In genomic region chr1:248926401-248927182, GRCh38 we compare ENCODE assay signal across 15 cellular contexts. TPM values are rescaled to one million over a fixed set of nuclear protein-coding genes. Genes with fewer than 3 reads are reported as not detected.
DNase-seq lines count a peak whose midpoint lies in the region; ATAC-seq, FAIRE-seq and TF ChIP-seq lines count a peak whose summit lies in the region.
"Had no signal": no experiment of that assay in that cellular context is flagged by ENCODE, and none has a peak within 500 bp of the region (broad histone marks: within the 10 kb centered on the region; RNA-seq: fewer than 3 reads in every experiment).

No MANE protein-coding gene starts in this region.

- in situ Hi-C loops in IMR-90 (cut with MboI; ENCODE audit: low sequenced_read_pairs): no loop called here

- DNase-seq in CMK (ENCODE audit: low read depth) (peak; percentile 14), IMR-90 (peak; percentile 73), astrocyte (ENCODE audit: low read depth) (peak; percentile 68), kidney tubule cell (ENCODE audit: low spot score) (peak; percentile 61), WTC11 (ENCODE audit: low spot score) (no peak), hepatocyte (ENCODE audit: low spot score) (no peak)
- DNase-seq: body of pancreas, DMS153, esophagus squamous epithelium, NCI-H2029 treated with DMSO at 0.1 percent for 48 hours, psoas muscle, T-helper 17 cell had no signal

- H3K36me3 Mint-ChIP-seq in astrocyte (ENCODE audit: low read depth, unreplicated experiment) (peaks cover 7% of the 10 kb centered on the region), WTC11 (no peaks in the 10 kb centered on the region)

- intact Hi-C loops in IMR-90 (cut with micrococcal nuclease): no loop called here

- no peak overlapping the region for H2AK9ac ChIP-seq in IMR-90 (replicated peaks; ENCODE audit: low read depth, low read length, poor library complexity)

- H3K9ac ChIP-seq in IMR-90 (ENCODE audit: low read depth, low read length): no peak overlapping the region
- H3K9ac ChIP-seq in astrocyte (ENCODE audit: low read length): peak overlapping the region; percentile 2

- H3K4me2 ChIP-seq in IMR-90 (ENCODE audit: low read depth, low read length) (peak overlapping the region; percentile 45), astrocyte (ENCODE audit: low read length) (peak overlapping the region; percentile 57), hepatocyte (no peak overlapping the region)

- H3K4me1 ChIP-seq in IMR-90 (ENCODE audit: control insufficient read depth, insufficient read depth, low read length) (peaks cover 8% of the 10 kb centered on the region), astrocyte (ENCODE audit: insufficient read depth, low read length) (peaks cover 18% of the 10 kb centered on the region), hepatocyte (ENCODE audit: insufficient read depth) (no peaks in the 10 kb centered on the region)

- no peaks in the 10 kb centered on the region; a peak in 2 of 4 replicates for H3K79me1 ChIP-seq in IMR-90 (ENCODE audit: low read depth in 1 of 2, low read length in 2 of 2)

- H3K27ac ChIP-seq in IMR-90 (ENCODE audit: insufficient read depth, low read length) (no peak overlapping the region), astrocyte (ENCODE audit: low read depth, low read length) (peak overlapping the region; percentile 55), hepatocyte (no peak overlapping the region)
- H3K27ac ChIP-seq: body of pancreas, esophagus squamous epithelium, psoas muscle, tibial nerve had no signal

- H3K4me3 ChIP-seq in IMR-90 (ENCODE audit: insufficient read depth, low read depth, low read length) (no peak overlapping the region), astrocyte (ENCODE audit: insufficient read depth, low read depth, low read length) (no peak overlapping the region), hepatocyte (no peak overlapping the region)
- H3K4me3 ChIP-seq: body of pancreas, esophagus squamous epithelium, psoas muscle, tibial nerve had no signal

- peak overlapping the region; percentile 82 for H3K27ac Mint-ChIP-seq in astrocyte (ENCODE audit: unreplicated experiment)
- no peak overlapping the region for H3K27ac Mint-ChIP-seq in WTC11
- H3K27ac Mint-ChIP-seq: T-helper 17 cell had no signal

- H2AFZ ChIP-seq in IMR-90 (replicated peaks; ENCODE audit: low read length, poor library complexity) (no peak overlapping the region), astrocyte (ENCODE audit: low read depth, low read length) (no peak overlapping the region), hepatocyte (no peak overlapping the region)

- H4K5ac ChIP-seq in IMR-90 (ENCODE audit: low read depth, low read length): no peak overlapping the region

- dilution Hi-C loops in IMR-90 (cut with HindIII; ENCODE audit: low sequenced_read_pairs, unreplicated experiment): no loop called here

- H4K8ac ChIP-seq in IMR-90 (ENCODE audit: low read depth in 2 of 2, low read length in 2 of 2): no peak overlapping the region

- no peak overlapping the region for H2BK15ac ChIP-seq in IMR-90 (ENCODE audit: low read depth, low read length)

- peaks cover 3% of the 10 kb centered on the region; the same call in 1 of the 2 replicates for H3K9me1 ChIP-seq in IMR-90 (ENCODE audit: insufficient read depth, low read length)

- CTCF ChIA-PET in IMR-90 (lab: Yijun Ruan, JAX): interaction anchor here (1.5 kb wide), 1 partner anchor 21 kb away, joined by 3 read pairs; the partner anchor contains the start of gene PGBD2
- CTCF ChIA-PET in WTC11 (lab: Charles Lee): interaction anchor here (1.2 to 1.3 kb wide), 2 partner anchors 20 to 85 kb away, joined by 4 to 5 read pairs; no protein-coding TSS in a partner anchor

- no TSS peak for BruUV-seq in IMR-90 (replicated peaks; lab: Mats Ljungman, UMichigan)

- H3K56ac ChIP-seq in IMR-90 (ENCODE audit: extremely low read depth, insufficient read depth, low read length): no peak overlapping the region

- H3K27me3 ChIP-seq in IMR-90 (ENCODE audit: control insufficient read depth, insufficient read depth, low read length) (no peaks in the 10 kb centered on the region), astrocyte (ENCODE audit: insufficient read depth, low read length) (no peaks in the 10 kb centered on the region), hepatocyte (no peaks in the 10 kb centered on the region)
- H3K27me3 ChIP-seq: body of pancreas, esophagus squamous epithelium, tibial nerve had no signal

- WGBS in IMR-90 (ENCODE audit: extremely low coverage in 2 of 2, insufficient read length in 1 of 2), 2 experiments: no CpG with 5 or more reads among the region's 7 CpGs
- WGBS in hepatocyte (ENCODE audit: low lambda C conversion rate, missing lambda C conversion rate): 77% methylated on average over 7 of the region's 7 CpGs

- no peak overlapping the region; the same call in 1 of the 2 replicates for H3K18ac ChIP-seq in IMR-90 (ENCODE audit: low read depth, low read length)

- no peak overlapping the region for H3K4ac ChIP-seq in IMR-90 (ENCODE audit: low read depth, low read length)

- H3K36me3 ChIP-seq in IMR-90 (ENCODE audit: control insufficient read depth, insufficient read depth, low read length) (peaks cover 2% of the 10 kb centered on the region; the same call in 1 of the 2 replicates), astrocyte (ENCODE audit: insufficient read depth, low read length) (no peaks in the 10 kb centered on the region), hepatocyte (replicated peaks; ENCODE audit: insufficient read depth, low read depth) (no peaks in the 10 kb centered on the region)
- H3K36me3 ChIP-seq: tibial nerve had no signal

- TF ChIP-seq POLR2A in IMR-90 (IDR thresholded peaks at IDR 0.05; ENCODE audit: low read depth, low read length): no peak

- H4K91ac ChIP-seq in IMR-90 (ENCODE audit: insufficient read depth, low read depth, low read length): no peak overlapping the region

- FAIRE-seq in astrocyte (lab: Jason Lieb, UNC): no peak

- H2BK20ac ChIP-seq in IMR-90 (ENCODE audit: low read depth, low read length): 0 out of 2 replicates have a peak overlapping the region, but pooled peaks have one; percentile 1

- peak; percentile 48 for ATAC-seq in IMR-90 (ENCODE audit: low read depth)
- ATAC-seq in GM19455 (IDR thresholded peaks at IDR 0.05; ENCODE audit: unreplicated experiment): no peak
- no peak for ATAC-seq in GM21423 (IDR thresholded peaks at IDR 0.05; ENCODE audit: unreplicated experiment)
- ATAC-seq in WTC11: no peak
- ATAC-seq: body of pancreas, psoas muscle, T-helper 17 cell had no signal

- peaks cover 60% of the 10 kb centered on the region for H3K4me1 Mint-ChIP-seq in astrocyte (ENCODE audit: low read depth, unreplicated experiment)
- peaks cover 11% of the 10 kb centered on the region for H3K4me1 Mint-ChIP-seq in WTC11

- H2BK120ac ChIP-seq in IMR-90 (ENCODE audit: low read depth, low read length): peak overlapping the region; percentile 6

- no peak for TF ChIP-seq RAD21 in IMR-90 (IDR thresholded peaks at IDR 0.05; ENCODE audit: low read length)

- no peak for TF ChIP-seq CTCF in IMR-90 (conservative IDR thresholded peaks at IDR 0.05; ENCODE audit: low read depth, low read length)
- TF ChIP-seq CTCF in astrocyte (IDR thresholded peaks at IDR 0.05; ENCODE audit: insufficient read depth, low read depth, low read length): no peak
- TF ChIP-seq CTCF in WTC11 (IDR thresholded peaks at IDR 0.05): no peak
- TF ChIP-seq CTCF in hepatocyte (IDR thresholded peaks at IDR 0.05; ENCODE audit: poor library complexity): no peak

- H3K9me2 ChIP-seq in hepatocyte (replicated peaks; ENCODE audit: insufficient read depth): no peaks in the 10 kb centered on the region

- H3K9me3 ChIP-seq in IMR-90 (ENCODE audit: control insufficient read depth, insufficient read depth, low read length): no peaks in the 10 kb centered on the region
- no peaks in the 10 kb centered on the region for H3K9me3 ChIP-seq in astrocyte (ENCODE audit: insufficient read depth, low read depth, low read length)
- H3K9me3 ChIP-seq in hepatocyte (ENCODE audit: low read depth): no peaks in the 10 kb centered on the region
- H3K9me3 ChIP-seq: body of pancreas, esophagus squamous epithelium, psoas muscle, tibial nerve had no signal

- H3K14ac ChIP-seq in IMR-90 (replicated peaks; ENCODE audit: low read depth, low read length): no peak overlapping the region

- peaks cover 2% of the 10 kb centered on the region for H3K9me3 Mint-ChIP-seq in astrocyte (ENCODE audit: unreplicated experiment)
- H3K9me3 Mint-ChIP-seq in WTC11: no peaks in the 10 kb centered on the region

- peak overlapping the region; percentile 58 for H2BK5ac ChIP-seq in IMR-90 (ENCODE audit: low read depth, low read length, poor library complexity, severe bottlenecking)

- peak overlapping the region; percentile 47 for H3K4me3 Mint-ChIP-seq in astrocyte (ENCODE audit: unreplicated experiment)
- H3K4me3 Mint-ChIP-seq in WTC11: no peak overlapping the region
- H3K4me3 Mint-ChIP-seq: T-helper 17 cell had no signal

- H4K20me1 ChIP-seq in IMR-90 (ENCODE audit: insufficient read depth, low read length) (no peaks in the 10 kb centered on the region), astrocyte (ENCODE audit: insufficient read depth, low read length) (no peaks in the 10 kb centered on the region), hepatocyte (ENCODE audit: insufficient read depth, poor library complexity, severe bottlenecking) (no peaks in the 10 kb centered on the region)

- POLR2A ChIA-PET in IMR-90 (lab: Charles Lee; ENCODE audit: unreplicated experiment) (no interaction called here), WTC11 (lab: Charles Lee) (no interaction called here)

- H2AK5ac ChIP-seq in IMR-90 (ENCODE audit: low read depth, low read length): peak overlapping the region; percentile 1; the same call in 1 of the 2 replicates

- H3K79me2 ChIP-seq in astrocyte (ENCODE audit: insufficient read depth, low read length): no peaks in the 10 kb centered on the region
- no peaks in the 10 kb centered on the region for H3K79me2 ChIP-seq in hepatocyte

- H3K27me3 Mint-ChIP-seq in astrocyte (ENCODE audit: low read depth, unreplicated experiment) (no peaks in the 10 kb centered on the region), WTC11 (ENCODE audit: low read depth) (no peaks in the 10 kb centered on the region)

- H3K23ac ChIP-seq in IMR-90 (ENCODE audit: low read depth, low read length): no peak overlapping the region

TF ChIP-seq in IMR-90, 13 proteins besides CTCF, POLR2A, EP300 and RAD21 (continues in another document):
- TF ChIP-seq MXI1 (IDR thresholded peaks at IDR 0.05; ENCODE audit: borderline replicate concordance, low read depth, low read length): peak; percentile 38; the same call in 1 of the 2 replicates
- no peak for TF ChIP-seq RFX5 (IDR thresholded peaks at IDR 0.05; ENCODE audit: low read depth, low read length)

TF ChIP-seq in WTC11, 78 proteins besides CTCF, POLR2A, EP300 and RAD21 (continues in another document):
- no peak for TF ChIP-seq FOXK1 (CRISPR knock-in tag; IDR thresholded peaks at IDR 0.05)

RNA-seq across cellular contexts. Expression of gene PGBD2, which starts 20.6 kb away (rescaled TPM):
- 6.7 and 6.8 TPM in 2 replicates for total RNA-seq in IMR-90 (2012; rRNA removed)
- polyA plus RNA-seq in IMR-90 (2012; rRNA removed): 4.8 TPM in 2 replicates
- polyA plus RNA-seq in IMR-90 (2012; cell fraction: cytosol; rRNA removed): 1.5 and 1.6 TPM in 2 replicates
- polyA plus RNA-seq in IMR-90 (2012; cell fraction: nucleus; rRNA removed; ENCODE audit: low replicate concordance): 7.1 and 14.8 TPM in 2 replicates
- 6.2 and 7.6 TPM in 2 replicates for total RNA-seq in astrocyte
- 6.5 to 6.9 TPM (median 6.6 TPM) in 3 replicates for total RNA-seq in WTC11 (2021)
- total RNA-seq in hepatocyte: 5.6 and 8.0 TPM in 2 replicates
- polyA plus RNA-seq in hepatocyte: 5.6 and 6.6 TPM in 2 replicates

Comparison
In these comparisons a context has a peak if more than half of its experiments do, and no peak if none do; other contexts are left out.
1. DNase-seq: peak in CMK (single experiment), IMR-90 (single experiment), astrocyte (single experiment) and kidney tubule cell (single experiment); none in WTC11 (single experiment) and hepatocyte (single experiment).